In the genomic region with DNA sequence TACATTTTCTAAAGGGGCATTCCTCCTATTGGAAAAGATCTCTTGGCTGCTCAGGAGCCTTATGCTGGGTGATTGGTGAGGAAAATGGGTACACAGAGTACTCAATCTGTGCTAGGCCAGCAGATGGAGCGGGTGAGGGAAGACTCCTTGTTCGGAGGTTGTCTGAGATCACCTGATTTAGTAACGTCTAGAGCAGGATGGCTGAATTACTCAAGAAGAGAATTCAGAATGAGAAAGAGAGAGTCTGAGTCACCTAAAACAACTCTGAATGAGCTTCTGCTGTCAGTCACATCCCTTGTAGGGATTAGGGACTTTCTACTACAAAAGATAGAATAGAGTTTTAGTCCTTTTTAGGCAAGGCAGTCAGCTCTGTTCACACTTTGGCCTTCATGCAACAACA, we compare ENCODE assay signal across 12 cellular contexts. TPM values are rescaled to one million over a fixed set of nuclear protein-coding genes. Genes with fewer than 3 reads are reported as not detected.
DNase-seq lines count a peak whose midpoint lies in the region; ATAC-seq and TF ChIP-seq lines count a peak whose summit lies in the region.
"Had no signal": no experiment of that assay in that cellular context is flagged by ENCODE, and none has a peak within 500 bp of the region (broad histone marks: within the 10 kb centered on the region; RNA-seq: fewer than 3 reads in every experiment).

No MANE protein-coding gene starts in this region.

- ATAC-seq in GM19397 (IDR thresholded peaks at IDR 0.05; ENCODE audit: unreplicated experiment) (peak; percentile 72), HG03469 (IDR thresholded peaks at IDR 0.05; ENCODE audit: unreplicated experiment) (peak; percentile 71), Right ventricle myocardium superior (ENCODE audit: poor library complexity) (no peak)

- H3K27me3 ChIP-seq in ACC112 (ENCODE audit: insufficient read depth, low read length) (no peaks in the 10 kb centered on the region), ovary (no peaks in the 10 kb centered on the region)

- no peaks in the 10 kb centered on the region for H3K9me3 ChIP-seq in ovary

- H3K36me3 ChIP-seq in ACC112 (ENCODE audit: insufficient read depth, low read length) (no peaks in the 10 kb centered on the region), ovary (no peaks in the 10 kb centered on the region)

- no peaks in the 10 kb centered on the region for H3K79me2 ChIP-seq in ACC112 (ENCODE audit: control insufficient read depth, insufficient read depth, low read length, unreplicated experiment)

- peak overlapping the region; percentile 42; the same call in 1 of the 2 replicates for H3K4me3 ChIP-seq in ACC112 (ENCODE audit: low read depth, low read length)
- no peak overlapping the region for H3K4me3 ChIP-seq in ovary

- H3K27ac ChIP-seq in ACC112 (ENCODE audit: low read depth, low read length) (peak overlapping the region; percentile 100), ovary (no peak overlapping the region)

- TF ChIP-seq CTCF in ovary (IDR thresholded peaks at IDR 0.05), result no peak

- no CpG with 5 or more reads among the region's 3 CpGs for WGBS in ovary, 3 donors

- DNase-seq in amniotic epithelial cell (ENCODE audit: low read depth) (peak; percentile 90), RPMI8226 (no peak), ovary (no peak), Right ventricle myocardium superior (no peak), occipital lobe (lab: John Stamatoyannopoulos, UW) (no peak)
- DNase-seq: Calu3, glutamatergic neuron, natural killer cell, NCI-H446 treated with DMSO at 0.1 percent for 48 hours had no signal

- intact Hi-C loops in ovary (cut with DNase I), result no loop called here
- intact Hi-C loops in Right ventricle myocardium superior (cut with DNase I), result no loop called here

- no peak for TF ChIP-seq POLR2A in ovary (IDR thresholded peaks at IDR 0.05)

- H3K4me1 ChIP-seq in ACC112 (ENCODE audit: control insufficient read depth, insufficient read depth, low read length, unreplicated experiment) (peaks cover 34% of the 10 kb centered on the region), ovary (ENCODE audit: insufficient read depth) (no peaks in the 10 kb centered on the region)

- H2AFZ ChIP-seq in ACC112 (ENCODE audit: low read length, unreplicated experiment), result no peak overlapping the region

- no peak for TF ChIP-seq EP300 in ovary (IDR thresholded peaks at IDR 0.05)

RNA-seq across cellular contexts. Expression of a gene that starts 46.6 kb away (rescaled TPM):
- 1 to 10 TPM in 1 of 7 donors, not detected in 6; 1.6 TPM for total RNA-seq in ovary
- polyA plus RNA-seq in ovary, result not detected
- total RNA-seq in Right ventricle myocardium superior, result 178 TPM
- not detected for total RNA-seq in occipital lobe
- total RNA-seq: Calu3 had no signal

RNA-seq across cellular contexts. Expression of a gene that starts 47.2 kb away (rescaled TPM):
- total RNA-seq in ovary, result under 1 TPM in 1 of 7 donors, not detected in 6; 0.18 TPM
- polyA plus RNA-seq in ovary, result not detected
- 10.2 TPM for total RNA-seq in Right ventricle myocardium superior
- total RNA-seq in occipital lobe, result not detected
- total RNA-seq: Calu3 had no signal
